8 cellular contexts compared by ENCODE assay signal in the genomic region with DNA sequence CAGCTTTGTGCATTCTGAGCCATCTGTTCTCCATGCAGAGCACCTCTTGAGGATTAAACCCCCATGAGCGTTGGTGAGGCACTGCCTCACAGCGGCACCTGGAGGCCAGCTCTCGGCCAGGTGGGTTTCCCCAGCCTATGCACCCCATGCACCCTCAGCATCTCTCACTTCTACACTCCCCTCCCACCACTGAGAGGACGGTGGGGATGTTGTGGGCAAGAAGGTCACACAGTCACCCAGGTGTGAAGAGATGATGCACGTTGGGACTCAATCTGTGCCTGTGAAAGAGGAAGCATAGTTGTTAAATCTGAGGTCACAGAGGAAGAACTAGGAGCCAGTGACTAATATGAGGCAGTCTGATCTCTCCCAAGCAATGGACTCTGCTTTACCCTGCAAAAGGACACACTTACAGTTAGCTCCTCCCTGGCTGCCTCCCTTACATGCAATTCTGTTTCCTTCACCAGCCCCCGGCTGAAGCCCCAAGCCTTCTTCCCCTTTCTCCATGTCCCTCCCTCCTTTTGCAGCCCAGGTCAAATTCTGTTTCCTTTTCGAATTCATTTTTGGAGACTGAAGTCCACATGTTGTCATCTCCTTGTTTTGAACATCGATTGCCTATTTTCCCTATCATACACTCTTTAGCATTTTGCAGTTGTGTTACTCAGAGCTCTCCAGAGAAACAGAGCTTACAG. TPM values are rescaled to one million over a fixed set of nuclear protein-coding genes. Genes with fewer than 3 reads are reported as not detected.
A peak's percentile ranks its signal among the peaks of the same experiment; 100 is the strongest.
DNase-seq lines count a peak whose midpoint lies in the region; ATAC-seq lines count a peak whose summit lies in the region.

No MANE protein-coding gene starts in this region.

- no peaks in the 10 kb centered on the region for H3K27me3 ChIP-seq in BLaER1

- H3K9ac ChIP-seq in BLaER1: no peak overlapping the region; the same call in 1 of the 2 replicates

- H3K9me3 ChIP-seq in BLaER1: peaks cover 13% of the 10 kb centered on the region

- peak overlapping the region; percentile 79 for H3K4me2 ChIP-seq in BLaER1

- peak overlapping the region; percentile 51 for H3K27ac ChIP-seq in BLaER1

- peaks cover 68% of the 10 kb centered on the region for H3K4me1 ChIP-seq in BLaER1

- peak; percentile 96 for ATAC-seq in HG03139 (IDR thresholded peaks at IDR 0.05; ENCODE audit: unreplicated experiment)

- no peaks in the 10 kb centered on the region for H3K36me3 ChIP-seq in BLaER1

- H3K4me3 ChIP-seq in BLaER1: no peak overlapping the region

- DNase-seq in GM19240 (ENCODE audit: insufficient read length, low spot score) (peak; percentile 41), NCI-H226 (no peak), NCI-H1092 (lab: John Stamatoyannopoulos, UW) (no peak), cerebellum (ENCODE audit: low spot score) (no peak)
- DNase-seq in activated CD8-positive, alpha-beta memory T cell treated with anti-CD3 and anti-CD28 coated beads, Interleukin-2, amount 50 U/mL, for 24 hours (ENCODE audit: extremely low read depth): peak; percentile 30
- peak in 2 of 3 donors; percentile 26 to 39 for DNase-seq in stimulated activated CD4-positive, alpha-beta T cell treated with anti-CD3 and anti-CD28 coated beads, TNF-alpha, amount 100 ng/mL, for 48 hours (ENCODE audit: low read depth in 3 of 3)

- no peaks in the 10 kb centered on the region for H4K20me1 ChIP-seq in BLaER1

RNA-seq across cellular contexts. Expression of a gene that starts 58.5 kb away (rescaled TPM):
- 1.4 TPM for total RNA-seq in cerebellum

Comparison
In these comparisons a context has a peak if more than half of its experiments do, and no peak if none do; other contexts are left out.
1. DNase-seq: peak in GM19240 (single experiment), activated CD8-positive, alpha-beta memory T cell treated with anti-CD3 and anti-CD28 coated beads, Interleukin-2, amount 50 U/mL, for 24 hours (single experiment) and stimulated activated CD4-positive, alpha-beta T cell treated with anti-CD3 and anti-CD28 coated beads, TNF-alpha, amount 100 ng/mL, for 48 hours (2 of 3); none in NCI-H226 (single experiment), NCI-H1092 (single experiment) and cerebellum (single experiment).